1 cellular context compared by ENCODE assay signal in the genomic region with DNA sequence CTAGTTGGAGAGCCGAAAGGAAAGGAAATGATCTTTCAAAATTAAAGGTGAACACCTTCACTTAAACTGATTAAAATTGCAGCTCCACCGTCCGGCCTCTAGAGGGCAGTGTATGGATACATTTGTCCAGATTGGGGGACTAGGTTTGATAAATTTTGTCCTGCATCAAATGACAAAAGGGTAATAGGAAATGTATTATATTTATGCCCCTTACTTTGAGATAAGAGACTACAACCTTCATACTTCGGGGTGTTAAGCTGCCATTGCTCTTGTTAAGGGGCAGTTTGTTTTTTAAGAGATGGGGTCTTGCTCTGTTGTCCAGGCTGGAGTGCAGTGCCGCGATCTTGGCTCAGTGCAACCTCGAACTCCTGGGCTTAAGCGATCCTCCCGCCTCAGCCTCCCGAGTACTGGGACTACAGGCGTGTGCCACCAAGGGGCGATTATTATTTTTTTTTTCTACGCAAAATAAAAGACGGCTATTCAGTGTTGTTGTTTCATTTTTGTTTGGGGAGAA.
TF ChIP-seq lines count a peak whose summit lies in the region.

No MANE protein-coding gene starts in this region.

TF ChIP-seq in HCT116, 20 proteins besides CTCF, POLR2A, EP300 and RAD21 (continued from another document):
- TF ChIP-seq, protein P1, sequence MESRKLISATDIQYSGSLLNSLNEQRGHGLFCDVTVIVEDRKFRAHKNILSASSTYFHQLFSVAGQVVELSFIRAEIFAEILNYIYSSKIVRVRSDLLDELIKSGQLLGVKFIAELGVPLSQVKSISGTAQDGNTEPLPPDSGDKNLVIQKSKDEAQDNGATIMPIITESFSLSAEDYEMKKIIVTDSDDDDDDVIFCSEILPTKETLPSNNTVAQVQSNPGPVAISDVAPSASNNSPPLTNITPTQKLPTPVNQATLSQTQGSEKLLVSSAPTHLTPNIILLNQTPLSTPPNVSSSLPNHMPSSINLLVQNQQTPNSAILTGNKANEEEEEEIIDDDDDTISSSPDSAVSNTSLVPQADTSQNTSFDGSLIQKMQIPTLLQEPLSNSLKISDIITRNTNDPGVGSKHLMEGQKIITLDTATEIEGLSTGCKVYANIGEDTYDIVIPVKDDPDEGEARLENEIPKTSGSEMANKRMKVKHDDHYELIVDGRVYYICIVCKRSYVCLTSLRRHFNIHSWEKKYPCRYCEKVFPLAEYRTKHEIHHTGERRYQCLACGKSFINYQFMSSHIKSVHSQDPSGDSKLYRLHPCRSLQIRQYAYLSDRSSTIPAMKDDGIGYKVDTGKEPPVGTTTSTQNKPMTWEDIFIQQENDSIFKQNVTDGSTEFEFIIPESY (IDR thresholded peaks at IDR 0.05; ENCODE audit: extremely low read depth, insufficient replicate concordance, low read length): no peak
- peak; percentile 24; the same call in 1 of the 2 replicates for TF ChIP-seq SP1 (IDR thresholded peaks at IDR 0.05; ENCODE audit: low read depth)
- TF ChIP-seq, protein P2, sequence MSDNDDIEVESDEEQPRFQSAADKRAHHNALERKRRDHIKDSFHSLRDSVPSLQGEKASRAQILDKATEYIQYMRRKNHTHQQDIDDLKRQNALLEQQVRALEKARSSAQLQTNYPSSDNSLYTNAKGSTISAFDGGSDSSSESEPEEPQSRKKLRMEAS (IDR thresholded peaks at IDR 0.05): no peak
